ENCODE assay signal across 9 cellular contexts in the genomic region with DNA sequence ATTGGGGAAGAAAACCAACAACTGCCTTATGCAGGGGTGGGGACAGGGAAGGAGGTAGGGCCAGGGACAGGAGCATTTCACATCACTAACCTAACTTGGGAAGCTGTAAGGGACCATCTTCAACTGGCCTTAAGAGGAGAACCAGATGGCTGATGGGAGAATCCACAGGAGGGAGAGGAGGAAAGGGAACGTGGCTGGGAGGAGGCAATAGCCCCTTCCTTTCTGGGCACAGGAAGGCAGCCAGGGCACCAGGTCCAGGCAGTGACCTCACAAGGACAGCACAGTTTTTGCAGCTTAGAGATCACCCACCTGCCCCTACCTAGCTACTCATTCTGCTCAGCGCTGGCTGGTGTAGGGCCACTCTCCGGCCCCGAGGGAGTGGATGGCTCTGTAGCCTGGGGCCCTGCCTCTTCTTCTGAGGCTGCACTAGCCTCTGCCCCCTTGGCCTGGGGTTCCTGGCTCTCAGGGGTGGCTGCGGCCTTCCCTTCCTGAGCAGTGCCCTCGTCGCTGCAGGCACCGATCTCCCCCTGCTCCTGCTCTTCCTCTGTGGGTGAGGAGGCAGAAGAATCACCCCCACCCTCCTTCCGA. TPM values are rescaled to one million over a fixed set of nuclear protein-coding genes. Genes with fewer than 3 reads are reported as not detected.
DNase-seq lines count a peak whose midpoint lies in the region; ATAC-seq and TF ChIP-seq lines count a peak whose summit lies in the region.
"Had no signal": no experiment of that assay in that cellular context is flagged by ENCODE, and none has a peak within 500 bp of the region (broad histone marks: within the 10 kb centered on the region; RNA-seq: fewer than 3 reads in every experiment).

No MANE protein-coding gene starts in this region.

- peak overlapping the region; percentile 60 for H3K4me3 ChIP-seq in NB4 (ENCODE audit: low read depth, low read length)
- H3K4me3 ChIP-seq in dorsolateral prefrontal cortex: peak overlapping the region; percentile 52 to 90 (median 75)
- peak overlapping the region; percentile 73 for H3K4me3 ChIP-seq in osteoblast (ENCODE audit: insufficient read depth, low read length)

- peak overlapping the region; percentile 84 for H3K4me2 ChIP-seq in osteoblast (ENCODE audit: insufficient read depth, low read length)

- H4K20me1 ChIP-seq in osteoblast (ENCODE audit: insufficient read depth, low read length): peaks cover 16% of the 10 kb centered on the region

- H3K4me1 ChIP-seq in osteoblast (ENCODE audit: insufficient read depth, low read length): peaks cover 12% of the 10 kb centered on the region

- no peak overlapping the region for H2AFZ ChIP-seq in osteoblast (ENCODE audit: low read length)

- intact Hi-C loops in dorsolateral prefrontal cortex (cut with DNase I): loop anchor here (2.0 to 5.0 kb wide), 3 partner anchors 16 to 137 kb away; partner anchors contain the start of gene HDAC1 (in 1 of the 2)

- no peaks in the 10 kb centered on the region for H3K9me3 ChIP-seq in osteoblast (ENCODE audit: low read depth, low read length)

- H3K27ac ChIP-seq in dorsolateral prefrontal cortex (peak overlapping the region in 57 of 59 donors; percentile 27 to 100 (median 97)), osteoblast (ENCODE audit: low read depth, low read length) (no peak overlapping the region)
- H3K27ac ChIP-seq: HL-60 had no signal

- no peaks in the 10 kb centered on the region for H3K27me3 ChIP-seq in dorsolateral prefrontal cortex
- H3K27me3 ChIP-seq in osteoblast (ENCODE audit: insufficient read depth, low read length): no peaks in the 10 kb centered on the region

- peaks cover 18% of the 10 kb centered on the region for H3K36me3 ChIP-seq in osteoblast (ENCODE audit: insufficient read depth, low read length)

- TF ChIP-seq POLR2A in NB4 (IDR thresholded peaks at IDR 0.05; ENCODE audit: extremely low read depth, insufficient read length): no peak

- ATAC-seq in GM21528 (IDR thresholded peaks at IDR 0.05; ENCODE audit: low FRiP score, unreplicated experiment) (no peak), HG03442 (IDR thresholded peaks at IDR 0.05; ENCODE audit: unreplicated experiment) (no peak)

- DNase-seq in EH (ENCODE audit: low read depth) (peak; percentile 29), NB4 (ENCODE audit: low read depth) (no peak), dorsolateral prefrontal cortex (peak in 1 of 10 donors; percentile 41), osteoblast (ENCODE audit: insufficient read length, low spot score, missing footprints) (peak; percentile 50), HCEC 1CT (no peak), foreskin melanocyte (no peak)

- TF ChIP-seq CTCF in NB4 (IDR thresholded peaks at IDR 0.05; ENCODE audit: low read depth, low read length) (no peak), dorsolateral prefrontal cortex (IDR thresholded peaks at IDR 0.05 in 54 of 56, conservative IDR thresholded peaks at IDR 0.05 in 2 of 56; ENCODE audit: low read depth in 1 of 56, partially characterized antibody in 56 of 56) (no peak), osteoblast (IDR thresholded peaks at IDR 0.05; ENCODE audit: extremely low read depth, low read depth, low read length) (no peak)

- no peaks in the 10 kb centered on the region for H3K79me2 ChIP-seq in osteoblast (ENCODE audit: insufficient read depth, low read length)

RNA-seq across cellular contexts. Expression of gene MARCKSL1, which starts 1.7 kb away (rescaled TPM):
- total RNA-seq in dorsolateral prefrontal cortex (100 to 1,000 TPM in 117 of 120 experiments, 10 to 100 TPM in 3; 90.1 to 633 (median 196) TPM), osteoblast (15.9 and 16.6 TPM in 2 replicates)

RNA-seq across cellular contexts. Expression of gene FAM229A, which starts 27.9 kb away (rescaled TPM):
- total RNA-seq in dorsolateral prefrontal cortex (10 to 100 TPM in 59 of 120 experiments, 1 to 10 TPM in 61; 4.0 to 24.0 (median 9.9) TPM), osteoblast (1.8 and 2.5 TPM in 2 replicates)

RNA-seq across cellular contexts. Expression of gene TSSK3, which starts 28.0 kb away (rescaled TPM):
- total RNA-seq in dorsolateral prefrontal cortex: 10 to 100 TPM in 8 of 120 experiments, 1 to 10 TPM in 111, not detected in 1; 1.2 to 16.0 (median 5.1) TPM
- 1.5 and 1.8 TPM in 2 replicates for total RNA-seq in osteoblast

RNA-seq across cellular contexts. Expression of gene HDAC1, which starts 42.5 kb away (rescaled TPM):
- total RNA-seq in dorsolateral prefrontal cortex (10 to 100 TPM; 16.3 to 56.0 (median 29.8) TPM), osteoblast (44.5 and 46.6 TPM in 2 replicates)

RNA-seq across cellular contexts. Expression of gene BSDC1, which starts 59.9 kb away (rescaled TPM):
- total RNA-seq in dorsolateral prefrontal cortex: 100 to 1,000 TPM in 79 of 120 experiments, 10 to 100 TPM in 41; 87.5 to 123 (median 103) TPM
- total RNA-seq in osteoblast: 68.0 and 69.0 TPM in 2 replicates

Comparison
In these comparisons a context has a peak if more than half of its experiments do, and no peak if none do; other contexts are left out.
1. DNase-seq: peak in EH (single experiment) and osteoblast (single experiment); none in NB4 (single experiment), HCEC 1CT (single experiment) and foreskin melanocyte (single experiment).
2. Peak in every context shown above with its lines, with median percentiles within 50 percentile points of each other: H3K4me3 ChIP-seq.